ENCODE assay signal across 10 cellular contexts in genomic region chr1:119560402-119560801, GRCh38. TPM values are rescaled to one million over a fixed set of nuclear protein-coding genes. Genes with fewer than 3 reads are reported as not detected.
"Had no signal": no experiment of that assay in that cellular context is flagged by ENCODE, and none has a peak within 500 bp of the region (broad histone marks: within the 10 kb centered on the region; RNA-seq: fewer than 3 reads in every experiment).

No MANE protein-coding gene starts in this region.

RNA-seq across cellular contexts. Expression of gene HSD3B1, which starts 53.4 kb away (rescaled TPM):
- total RNA-seq: MCF 10A; NCI-H460; OCI-LY7; Right ventricle myocardium inferior; RPMI7951; SJCRH30; SK-MEL-5; T-cell; T-helper 1 cell treated with Interleukin-12 subunit alpha and Interleukin-12 subunit beta and Interleukin-4 antibody, amounts not matched to agents 30 ng/mL and 1 ng/mL, for 36 hours; T-helper 17 cell had no signal
